Comparison of ENCODE assay signal across 17 cellular contexts in the genomic region with DNA sequence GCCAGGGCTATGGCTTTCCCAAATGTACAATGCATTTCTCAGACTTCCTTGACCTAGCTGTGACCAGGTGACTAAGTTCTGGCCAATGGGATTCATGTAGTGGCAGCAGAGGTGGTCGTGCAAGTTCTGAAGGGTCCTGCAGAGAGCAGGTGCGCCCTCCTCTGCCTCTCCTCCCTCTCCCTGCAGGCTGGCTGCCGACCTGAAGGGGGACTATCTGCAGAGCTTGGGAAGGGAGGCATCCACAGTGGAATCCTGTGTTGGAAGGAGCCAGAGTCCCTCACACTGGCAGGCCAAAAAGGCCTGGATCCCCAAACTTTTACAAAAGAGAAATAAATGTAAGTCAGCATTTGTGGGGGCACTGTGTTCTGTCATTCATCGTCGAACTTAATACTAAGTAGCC.
DNase-seq lines count a peak whose midpoint lies in the region; TF ChIP-seq lines count a peak whose summit lies in the region.
"Had no signal": no experiment of that assay in that cellular context is flagged by ENCODE, and none has a peak within 500 bp of the region (broad histone marks: within the 10 kb centered on the region; RNA-seq: fewer than 3 reads in every experiment).

No MANE protein-coding gene starts in this region.

- peaks cover 8 to 44% (median 27%) of the 10 kb centered on the region in 10 experiments; a peak in 17 of 20 replicates for H3K4me1 ChIP-seq in BLaER1 treated with 17β-estradiol and CSF1 and Interleukin-3, amounts not matched to agents 10 nM and 100 nM
- no peaks in the 10 kb centered on the region for H3K4me1 ChIP-seq in esophagus muscularis mucosa

- no peaks in the 10 kb centered on the region for H3K9me3 Mint-ChIP-seq in activated naive CD4-positive, alpha-beta T cell treated with anti-CD3 and anti-CD28 coated beads, Interleukin-2, amount 10 ng/mL, durations not matched to agents 7 days and 5 days
- no peaks in the 10 kb centered on the region for H3K9me3 Mint-ChIP-seq in activated naive CD4-positive, alpha-beta T cell treated with anti-CD3 and anti-CD28 coated beads for 36 hours
- H3K9me3 Mint-ChIP-seq: CD8-positive, alpha-beta T cell had no signal

- no peaks in the 10 kb centered on the region for H3K36me3 ChIP-seq in BLaER1 treated with 17β-estradiol and CSF1 and Interleukin-3, amounts not matched to agents 10 nM and 100 nM
- no peaks in the 10 kb centered on the region for H3K36me3 ChIP-seq in KOPT-K1 (ENCODE audit: insufficient read depth, low read length)
- H3K36me3 ChIP-seq in esophagus muscularis mucosa: no peaks in the 10 kb centered on the region

- CTCF ChIA-PET in activated naive CD4-positive, alpha-beta T cell treated with anti-CD3 and anti-CD28 coated beads, Interleukin-2, amount 10 ng/mL, durations not matched to agents 7 days and 5 days (lab: Charles Lee): no interaction called here
- CTCF ChIA-PET in activated naive CD4-positive, alpha-beta T cell treated with anti-CD3 and anti-CD28 coated beads for 36 hours (lab: Charles Lee): no interaction called here

- no peak overlapping the region for H3K9ac ChIP-seq in BLaER1 treated with 17β-estradiol and CSF1 and Interleukin-3, amounts not matched to agents 10 nM and 100 nM

- TF ChIP-seq POLR2A in esophagus muscularis mucosa (IDR thresholded peaks at IDR 0.05; ENCODE audit: low read depth): no peak

- no peak overlapping the region for H3K4me3 ChIP-seq in BLaER1 treated with 17β-estradiol and CSF1 and Interleukin-3, amounts not matched to agents 10 nM and 100 nM
- H3K4me3 ChIP-seq in esophagus muscularis mucosa: no peak overlapping the region

- TF ChIP-seq CTCF in esophagus muscularis mucosa (IDR thresholded peaks at IDR 0.05): no peak

- no peaks in the 10 kb centered on the region for H3K4me1 Mint-ChIP-seq in activated naive CD4-positive, alpha-beta T cell treated with anti-CD3 and anti-CD28 coated beads, Interleukin-2, amount 10 ng/mL, durations not matched to agents 7 days and 5 days
- H3K4me1 Mint-ChIP-seq in activated naive CD4-positive, alpha-beta T cell treated with anti-CD3 and anti-CD28 coated beads for 36 hours (ENCODE audit: low read depth): no peaks in the 10 kb centered on the region
- H3K4me1 Mint-ChIP-seq: B cell had no signal

- H4K20me1 ChIP-seq in BLaER1 treated with 17β-estradiol and CSF1 and Interleukin-3, amounts not matched to agents 10 nM and 100 nM: no peaks in the 10 kb centered on the region

- DNase-seq in esophagus muscularis mucosa (ENCODE audit: extremely low spot score) (peak; percentile 85), islet precursor cell (peak; percentile 51), T1000 (lab: John Stamatoyannopoulos, UW) (no peak)
- no peak for DNase-seq in activated naive CD4-positive, alpha-beta T cell treated with anti-CD3 and anti-CD28 coated beads, Interleukin-2, amount 10 ng/mL, durations not matched to agents 7 days and 5 days
- DNase-seq in central memory CD4-positive, alpha-beta T cell: no peak
- DNase-seq in activated naive CD4-positive, alpha-beta T cell treated with anti-CD3 and anti-CD28 coated beads for 36 hours: no peak
- DNase-seq: CD8-positive, alpha-beta T cell; COR-L47; DMS153; DMS79 treated with DMSO at 0.1 percent for 48 hours; GDM1; GOT3; IMR-90 had no signal

- no peak overlapping the region for H3K4me3 Mint-ChIP-seq in activated naive CD4-positive, alpha-beta T cell treated with anti-CD3 and anti-CD28 coated beads, Interleukin-2, amount 10 ng/mL, durations not matched to agents 7 days and 5 days
- H3K4me3 Mint-ChIP-seq in activated naive CD4-positive, alpha-beta T cell treated with anti-CD3 and anti-CD28 coated beads for 36 hours: no peak overlapping the region
- H3K4me3 Mint-ChIP-seq: B cell; CD14-positive monocyte; CD8-positive, alpha-beta T cell had no signal

- H3K4me2 ChIP-seq in BLaER1 treated with 17β-estradiol and CSF1 and Interleukin-3, amounts not matched to agents 10 nM and 100 nM: peak overlapping the region in 7 of 11 experiments; percentile 34 to 76 (median 58); a peak in 12 of 22 replicates

- intact Hi-C loops in esophagus muscularis mucosa (cut with DNase I): no loop called here
- intact Hi-C loops in activated naive CD4-positive, alpha-beta T cell treated with anti-CD3 and anti-CD28 coated beads for 36 hours (cut with micrococcal nuclease): no loop called here

- 75% methylated on average over 5 of the region's 5 CpGs for WGBS in esophagus muscularis mucosa

- peaks cover 0 to 26% (median 17%) of the 10 kb centered on the region in 11 experiments; a peak in 14 of 22 replicates for H3K9me3 ChIP-seq in BLaER1 treated with 17β-estradiol and CSF1 and Interleukin-3, amounts not matched to agents 10 nM and 100 nM (replicated peaks in 1 of 11)
- H3K9me3 ChIP-seq in KOPT-K1 (ENCODE audit: insufficient read depth, low read length, poor library complexity, severe bottlenecking) (peaks cover 2% of the 10 kb centered on the region), esophagus muscularis mucosa (no peaks in the 10 kb centered on the region)

- no peaks in the 10 kb centered on the region for H3K36me3 Mint-ChIP-seq in activated naive CD4-positive, alpha-beta T cell treated with anti-CD3 and anti-CD28 coated beads, Interleukin-2, amount 10 ng/mL, durations not matched to agents 7 days and 5 days
- peaks cover 4% of the 10 kb centered on the region for H3K36me3 Mint-ChIP-seq in activated naive CD4-positive, alpha-beta T cell treated with anti-CD3 and anti-CD28 coated beads for 36 hours (ENCODE audit: low read depth)

- H3K27me3 ChIP-seq in BLaER1 treated with 17β-estradiol and CSF1 and Interleukin-3, amounts not matched to agents 10 nM and 100 nM: no peaks in the 10 kb centered on the region
- H3K27me3 ChIP-seq in esophagus muscularis mucosa: no peaks in the 10 kb centered on the region

- H3K27me3 Mint-ChIP-seq in activated naive CD4-positive, alpha-beta T cell treated with anti-CD3 and anti-CD28 coated beads, Interleukin-2, amount 10 ng/mL, durations not matched to agents 7 days and 5 days: peaks cover 4% of the 10 kb centered on the region
- no peaks in the 10 kb centered on the region for H3K27me3 Mint-ChIP-seq in activated naive CD4-positive, alpha-beta T cell treated with anti-CD3 and anti-CD28 coated beads for 36 hours (ENCODE audit: low read depth)
- H3K27me3 Mint-ChIP-seq: B cell had no signal

- TF ChIP-seq EP300 in esophagus muscularis mucosa (IDR thresholded peaks at IDR 0.05): no peak

- no peak overlapping the region for H3K27ac Mint-ChIP-seq in activated naive CD4-positive, alpha-beta T cell treated with anti-CD3 and anti-CD28 coated beads, Interleukin-2, amount 10 ng/mL, durations not matched to agents 7 days and 5 days
- H3K27ac Mint-ChIP-seq in activated naive CD4-positive, alpha-beta T cell treated with anti-CD3 and anti-CD28 coated beads for 36 hours: no peak overlapping the region
- H3K27ac Mint-ChIP-seq: B cell; CD14-positive monocyte; CD8-positive, alpha-beta T cell had no signal

- H3K27ac ChIP-seq in BLaER1 treated with 17β-estradiol and CSF1 and Interleukin-3, amounts not matched to agents 10 nM and 100 nM: no peak overlapping the region
- peak overlapping the region; percentile 82 for H3K27ac ChIP-seq in KOPT-K1 (ENCODE audit: low read depth, low read length, poor library complexity, severe bottlenecking)
- no peak overlapping the region for H3K27ac ChIP-seq in esophagus muscularis mucosa (replicated peaks in 1 of 4)

Comparison
In these comparisons a context has a peak if more than half of its experiments do, and no peak if none do; other contexts are left out.
1. DNase-seq: peak in esophagus muscularis mucosa (single experiment) and islet precursor cell (single experiment); none in T1000 (single experiment), activated naive CD4-positive, alpha-beta T cell treated with anti-CD3 and anti-CD28 coated beads, Interleukin-2, amount 10 ng/mL, durations not matched to agents 7 days and 5 days (single experiment), central memory CD4-positive, alpha-beta T cell (single experiment) and activated naive CD4-positive, alpha-beta T cell treated with anti-CD3 and anti-CD28 coated beads for 36 hours (single experiment).